ENCODE assay signal across 16 cellular contexts in genomic region chr2:120312076-120312475, GRCh38. TPM values are rescaled to one million over a fixed set of nuclear protein-coding genes. Genes with fewer than 3 reads are reported as not detected.
DNase-seq lines count a peak whose midpoint lies in the region; ATAC-seq, FAIRE-seq and TF ChIP-seq lines count a peak whose summit lies in the region.
"Had no signal": no experiment of that assay in that cellular context is flagged by ENCODE, and none has a peak within 500 bp of the region (broad histone marks: within the 10 kb centered on the region; RNA-seq: fewer than 3 reads in every experiment).

No MANE protein-coding gene starts in this region.

- H3K27me3 Mint-ChIP-seq in WTC11 (ENCODE audit: low read depth) = peaks cover 89% of the 10 kb centered on the region
- H3K27me3 Mint-ChIP-seq in brain = peaks cover 11% of the 10 kb centered on the region

- no peak for TF ChIP-seq CTCF in WTC11 (IDR thresholded peaks at IDR 0.05)
- TF ChIP-seq CTCF in brain (conservative IDR thresholded peaks at IDR 0.05) = no peak
- no peak for TF ChIP-seq CTCF in upper lobe of right lung (IDR thresholded peaks at IDR 0.05)
- no peak for TF ChIP-seq CTCF in kidney (IDR thresholded peaks at IDR 0.05; ENCODE audit: borderline replicate concordance, extremely low read depth, insufficient read depth)

- no peak for FAIRE-seq in kidney (lab: Jason Lieb, UNC)
- FAIRE-seq: A549 had no signal

- no peak overlapping the region for H3K27ac Mint-ChIP-seq in WTC11
- no peak overlapping the region for H3K27ac Mint-ChIP-seq in brain
- H3K27ac Mint-ChIP-seq: GM23338 had no signal

- no peaks in the 10 kb centered on the region for H3K9me3 Mint-ChIP-seq in WTC11
- H3K9me3 Mint-ChIP-seq in brain = peaks cover 0 to 2% (median 0%) of the 10 kb centered on the region in 5 experiments
- H3K9me3 Mint-ChIP-seq: CD4-positive, alpha-beta memory T cell; GM23338 had no signal

- H3K36me3 Mint-ChIP-seq in WTC11 = no peaks in the 10 kb centered on the region
- no peaks in the 10 kb centered on the region for H3K36me3 Mint-ChIP-seq in brain
- H3K36me3 Mint-ChIP-seq: CD4-positive, alpha-beta memory T cell had no signal

- H3K4me1 Mint-ChIP-seq in WTC11 (peaks cover 12% of the 10 kb centered on the region), brain (peaks cover 38% of the 10 kb centered on the region)

- H3K36me3 ChIP-seq in upper lobe of right lung (no peaks in the 10 kb centered on the region), kidney (ENCODE audit: control insufficient read depth in 1 of 2, insufficient read depth in 2 of 2, low read length in 2 of 2) (no peaks in the 10 kb centered on the region)
- H3K36me3 ChIP-seq: BE2C had no signal

- intact Hi-C loops in cardiac septum (cut with DNase I) (loop anchor here (5.0 to 10.0 kb wide), 3 partner anchors 57 to 205 kb away; partner anchors contain the start of genes RALB and TMEM185B), Right ventricle myocardium superior (cut with DNase I) (no loop called here), upper lobe of right lung (cut with DNase I) (loop anchor here (10.0 kb wide), 1 partner anchor 87 kb away; the partner anchor contains the start of gene TMEM185B), kidney (cut with DNase I) (no loop called here)

- H3K4me3 ChIP-seq in upper lobe of right lung (no peak overlapping the region), kidney (ENCODE audit: low read length in 2 of 2) (no peak overlapping the region)

- H3K9ac ChIP-seq in kidney (ENCODE audit: low read length in 2 of 2) = no peak overlapping the region

- H3K4me3 Mint-ChIP-seq in WTC11 (peak overlapping the region; percentile 74; the same call in 1 of the 2 replicates), brain (peak overlapping the region; percentile 23 to 91 (median 84))

- no peaks in the 10 kb centered on the region for H3K9me3 ChIP-seq in upper lobe of right lung
- H3K9me3 ChIP-seq in kidney (ENCODE audit: control insufficient read depth in 1 of 2, low read length in 2 of 2) = no peaks in the 10 kb centered on the region
- H3K9me3 ChIP-seq: A549, BE2C had no signal

- no peaks in the 10 kb centered on the region for H3K27me3 ChIP-seq in upper lobe of right lung
- H3K27me3 ChIP-seq: BE2C had no signal

- DNase-seq in cardiac septum (ENCODE audit: low spot score) (peak; percentile 22), Right ventricle myocardium superior (no peak), WTC11 (ENCODE audit: low spot score) (no peak), upper lobe of right lung (peak; percentile 35), kidney (no peak), NOMO-1 (lab: John Stamatoyannopoulos, UW; ENCODE audit: unreplicated experiment in 2 of 2) (no peak)
- DNase-seq: DMS79, H7 had no signal

- CTCF ChIA-PET in WTC11 (lab: Charles Lee) = interaction anchor here (0.6 to 4.4 kb wide), 17 partner anchors 9 to 178 kb away, joined by 3 to 52 read pairs (median 8); partner anchors contain the start of genes INHBB, RALB and TMEM185B

- POLR2A ChIA-PET in WTC11 (lab: Charles Lee) = no interaction called here

- H3K27ac ChIP-seq in upper lobe of right lung (no peak overlapping the region), kidney (ENCODE audit: low read depth in 2 of 2, low read length in 2 of 2) (no peak overlapping the region)

- ATAC-seq in Right ventricle myocardium superior (ENCODE audit: poor library complexity) = no peak
- ATAC-seq in WTC11 = no peak
- no peak for ATAC-seq in upper lobe of right lung
- no peak for ATAC-seq in GM21737 (IDR thresholded peaks at IDR 0.05; ENCODE audit: unreplicated experiment)

- H3K4me1 ChIP-seq in upper lobe of right lung (peaks cover 13% of the 10 kb centered on the region), kidney (ENCODE audit: control insufficient read depth in 1 of 2, insufficient read depth in 1 of 2, low read depth in 1 of 2, low read length in 2 of 2) (peaks cover 0 to 4% of the 10 kb centered on the region in 2 donors)
- H3K4me1 ChIP-seq: BE2C had no signal

TF ChIP-seq in WTC11, 78 proteins besides CTCF, POLR2A, EP300 and RAD21 (continues in another document):
- TF ChIP-seq ZMAT4 (CRISPR knock-in tag; IDR thresholded peaks at IDR 0.05) (no peak), IRF2 (CRISPR knock-in tag; IDR thresholded peaks at IDR 0.05; ENCODE audit: borderline replicate concordance, low read depth) (no peak), E2F4 (CRISPR knock-in tag; IDR thresholded peaks at IDR 0.05; ENCODE audit: borderline replicate concordance, low read depth) (no peak), FOXP1 (CRISPR knock-in tag; IDR thresholded peaks at IDR 0.05; ENCODE audit: borderline replicate concordance) (no peak), SP1 (CRISPR knock-in tag; conservative IDR thresholded peaks at IDR 0.05) (no peak), NFATC4 (CRISPR knock-in tag; IDR thresholded peaks at IDR 0.05) (no peak), OVOL2 (CRISPR knock-in tag; IDR thresholded peaks at IDR 0.05; ENCODE audit: borderline replicate concordance) (no peak), HMGXB4 (CRISPR knock-in tag; IDR thresholded peaks at IDR 0.05) (no peak), STAT6 (CRISPR knock-in tag; conservative IDR thresholded peaks at IDR 0.05; ENCODE audit: low read depth) (no peak), MXD4 (CRISPR knock-in tag; IDR thresholded peaks at IDR 0.05; ENCODE audit: borderline replicate concordance) (no peak), ZNF263 (CRISPR knock-in tag; IDR thresholded peaks at IDR 0.05; ENCODE audit: low read depth) (no peak), ATF1 (CRISPR knock-in tag; IDR thresholded peaks at IDR 0.05) (no peak), ETV6 (CRISPR knock-in tag; IDR thresholded peaks at IDR 0.05) (no peak), NR3C1 (CRISPR knock-in tag; conservative IDR thresholded peaks at IDR 0.05; ENCODE audit: low read depth) (no peak), CREB1 (CRISPR knock-in tag; IDR thresholded peaks at IDR 0.05) (no peak)

RNA-seq across cellular contexts. Expression of gene INHBB, which starts 33.9 kb away (rescaled TPM):
- total RNA-seq in cardiac septum (2.8 TPM), Right ventricle myocardium superior (8.2 TPM), WTC11 (2021) (0.14 to 0.26 TPM (median 0.21 TPM) in 3 replicates), upper lobe of right lung (12.3 TPM), kidney (3.7 TPM)
- polyA plus RNA-seq in brain (ENCODE audit: insufficient read depth, low read depth, low replicate concordance) (13.9 TPM), kidney (ENCODE audit: insufficient read depth, low read depth, low replicate concordance) (0.49 TPM)
- total RNA-seq: CD4-positive, alpha-beta memory T cell; G401 had no signal
- polyA plus RNA-seq: CD4-positive, alpha-beta memory T cell; GM12878; GM23338 had no signal

RNA-seq across cellular contexts. Expression of gene RALB, which starts 59.4 kb away (rescaled TPM):
- total RNA-seq in cardiac septum (49.9 TPM), Right ventricle myocardium superior (48.8 TPM), WTC11 (2021) (17.1 to 18.0 TPM (median 17.9 TPM) in 3 replicates), upper lobe of right lung (65.9 TPM), kidney (64.5 TPM)
- polyA plus RNA-seq in brain (ENCODE audit: insufficient read depth, low read depth, low replicate concordance) (34.2 TPM), kidney (ENCODE audit: insufficient read depth, low read depth, low replicate concordance) (58.5 TPM)

Comparison
In these comparisons a context has a peak if more than half of its experiments do, and no peak if none do; other contexts are left out.
1. DNase-seq: peak in cardiac septum (single experiment) and upper lobe of right lung (single experiment); none in Right ventricle myocardium superior (single experiment), WTC11 (single experiment), kidney (single experiment) and NOMO-1 (0 of 2).
2. intact Hi-C loops: an anchor here in cardiac septum (5.0 to 10.0 kb wide) and upper lobe of right lung (10.0 kb wide); none called in Right ventricle myocardium superior and kidney.